9 cellular contexts compared by ENCODE assay signal in genomic region chr20:5658897-5659296, GRCh38. TPM values are rescaled to one million over a fixed set of nuclear protein-coding genes. Genes with fewer than 3 reads are reported as not detected.
DNase-seq lines count a peak whose midpoint lies in the region; ATAC-seq and TF ChIP-seq lines count a peak whose summit lies in the region.
"Had no signal": no experiment of that assay in that cellular context is flagged by ENCODE, and none has a peak within 500 bp of the region (broad histone marks: within the 10 kb centered on the region; RNA-seq: fewer than 3 reads in every experiment).

No MANE protein-coding gene starts in this region.

- H3K4me3 ChIP-seq in CD4-positive, alpha-beta memory T cell (ENCODE audit: low read length in 2 of 2), result no peak overlapping the region
- H3K4me3 ChIP-seq in breast epithelium, result no peak overlapping the region

- no peaks in the 10 kb centered on the region for H3K27me3 Mint-ChIP-seq in CD4-positive, alpha-beta memory T cell
- H3K27me3 Mint-ChIP-seq in activated T-helper 1 cell treated with anti-CD3 and anti-CD28 coated beads, Interleukin-12 subunit alpha, Interleukin-12 subunit beta, Interleukin-2, Interleukin-4 antibody, amounts not matched to agents 30 ng/mL and 10 ng/mL and 1 ng/mL, durations not matched to agents 14 hours and 24 hours and 36 hours (ENCODE audit: insufficient read depth), result no peaks in the 10 kb centered on the region

- H3K36me3 ChIP-seq in CD4-positive, alpha-beta memory T cell (ENCODE audit: insufficient read depth, low read length), result no peaks in the 10 kb centered on the region
- H3K36me3 ChIP-seq in breast epithelium, result no peaks in the 10 kb centered on the region

- no peak overlapping the region for H3K27ac ChIP-seq in CD4-positive, alpha-beta memory T cell (ENCODE audit: low read depth, low read length)
- H3K27ac ChIP-seq in breast epithelium, result peak overlapping the region; percentile 44 to 85
- peak overlapping the region; percentile 30 for H3K27ac ChIP-seq in layer of hippocampus (ENCODE audit: low read depth, low read length)

- peak in 4 of 5 donors; percentile 10 to 62 (median 36) for DNase-seq in CD4-positive, alpha-beta memory T cell
- DNase-seq in SIG-M5 (lab: John Stamatoyannopoulos, UW) (peak; percentile 83), breast epithelium (ENCODE audit: low spot score in 2 of 2) (peak in 1 of 2 donors; percentile 70)
- peak; percentile 63 for DNase-seq in stimulated activated CD4-positive, alpha-beta T cell treated with anti-CD3 and anti-CD28 coated beads, Interleukin-4, amount 100 ng/mL, for 24 hours
- DNase-seq in activated T-helper 1 cell treated with anti-CD3 and anti-CD28 coated beads, Interleukin-12 subunit alpha, Interleukin-12 subunit beta, Interleukin-2, Interleukin-4 antibody, amounts not matched to agents 30 ng/mL and 10 ng/mL and 1 ng/mL, durations not matched to agents 14 hours and 24 hours and 36 hours (ENCODE audit: low spot score), result no peak

- intact Hi-C loops in CD4-positive, alpha-beta memory T cell (cut with micrococcal nuclease), result no loop called here
- intact Hi-C loops in breast epithelium (cut with DNase I; ENCODE audit: low total_unique reads), result no loop called here
- intact Hi-C loops in activated T-helper 1 cell treated with anti-CD3 and anti-CD28 coated beads, Interleukin-12 subunit alpha, Interleukin-12 subunit beta, Interleukin-2, Interleukin-4 antibody, amounts not matched to agents 30 ng/mL and 10 ng/mL and 1 ng/mL, durations not matched to agents 14 hours and 24 hours and 36 hours (cut with micrococcal nuclease), result loop anchor here (2.0 kb wide), 1 partner anchor 14 kb away; no protein-coding TSS in a partner anchor

- H3K27ac Mint-ChIP-seq in CD4-positive, alpha-beta memory T cell, result peak overlapping the region in 3 of 7 donors; percentile 17 to 73 (median 50)
- H3K27ac Mint-ChIP-seq in activated T-helper 1 cell treated with anti-CD3 and anti-CD28 coated beads, Interleukin-12 subunit alpha, Interleukin-12 subunit beta, Interleukin-2, Interleukin-4 antibody, amounts not matched to agents 30 ng/mL and 10 ng/mL and 1 ng/mL, durations not matched to agents 14 hours and 24 hours and 36 hours, result no peak overlapping the region

- no peaks in the 10 kb centered on the region for H3K27me3 ChIP-seq in CD4-positive, alpha-beta memory T cell (ENCODE audit: insufficient read depth, low read length)
- H3K27me3 ChIP-seq in breast epithelium (no peaks in the 10 kb centered on the region), layer of hippocampus (ENCODE audit: control insufficient read depth, insufficient read depth, low read length) (no peaks in the 10 kb centered on the region)

- ATAC-seq in HG02938 (IDR thresholded peaks at IDR 0.05; ENCODE audit: unreplicated experiment) (peak; percentile 58), GM18520 (IDR thresholded peaks at IDR 0.05; ENCODE audit: unreplicated experiment) (no peak)
- ATAC-seq: HCT116 had no signal

- H3K4me1 ChIP-seq in CD4-positive, alpha-beta memory T cell (ENCODE audit: insufficient read depth, low read length), result no peaks in the 10 kb centered on the region
- H3K4me1 ChIP-seq in breast epithelium, result peaks cover 8 to 21% of the 10 kb centered on the region in 2 donors

- POLR2A ChIA-PET in CD4-positive, alpha-beta memory T cell (lab: Charles Lee; ENCODE audit: partially characterized antibody), result interaction anchor here (0.6 kb wide), 1 partner anchor 89 kb away, joined by 3 read pairs; no protein-coding TSS in a partner anchor

- no peaks in the 10 kb centered on the region for H3K9me3 Mint-ChIP-seq in CD4-positive, alpha-beta memory T cell
- H3K9me3 Mint-ChIP-seq in activated T-helper 1 cell treated with anti-CD3 and anti-CD28 coated beads, Interleukin-12 subunit alpha, Interleukin-12 subunit beta, Interleukin-2, Interleukin-4 antibody, amounts not matched to agents 30 ng/mL and 10 ng/mL and 1 ng/mL, durations not matched to agents 14 hours and 24 hours and 36 hours, result no peaks in the 10 kb centered on the region

- no peak for TF ChIP-seq CTCF in breast epithelium (IDR thresholded peaks at IDR 0.05)

- no peak overlapping the region for H3K4me3 Mint-ChIP-seq in CD4-positive, alpha-beta memory T cell
- H3K4me3 Mint-ChIP-seq in activated T-helper 1 cell treated with anti-CD3 and anti-CD28 coated beads, Interleukin-12 subunit alpha, Interleukin-12 subunit beta, Interleukin-2, Interleukin-4 antibody, amounts not matched to agents 30 ng/mL and 10 ng/mL and 1 ng/mL, durations not matched to agents 14 hours and 24 hours and 36 hours, result no peak overlapping the region

- CTCF ChIA-PET in CD4-positive, alpha-beta memory T cell (lab: Charles Lee; ENCODE audit: partially characterized antibody), result interaction anchor here (0.7 to 1.2 kb wide), 3 partner anchors 56 to 202 kb away, joined by 3 to 4 read pairs (median 3); no protein-coding TSS in a partner anchor

- no peak for TF ChIP-seq POLR2A in breast epithelium (IDR thresholded peaks at IDR 0.05)

- no peaks in the 10 kb centered on the region for H3K9me3 ChIP-seq in CD4-positive, alpha-beta memory T cell (ENCODE audit: control insufficient read depth in 1 of 2, low read length in 2 of 2)
- H3K9me3 ChIP-seq in breast epithelium, result no peaks in the 10 kb centered on the region

- H3K36me3 Mint-ChIP-seq in CD4-positive, alpha-beta memory T cell, result no peaks in the 10 kb centered on the region
- H3K36me3 Mint-ChIP-seq in activated T-helper 1 cell treated with anti-CD3 and anti-CD28 coated beads, Interleukin-12 subunit alpha, Interleukin-12 subunit beta, Interleukin-2, Interleukin-4 antibody, amounts not matched to agents 30 ng/mL and 10 ng/mL and 1 ng/mL, durations not matched to agents 14 hours and 24 hours and 36 hours (ENCODE audit: low read depth), result no peaks in the 10 kb centered on the region

- peaks cover 0 to 6% (median 2%) of the 10 kb centered on the region in 4 donors for H3K4me1 Mint-ChIP-seq in CD4-positive, alpha-beta memory T cell
- peaks cover 8% of the 10 kb centered on the region for H3K4me1 Mint-ChIP-seq in activated T-helper 1 cell treated with anti-CD3 and anti-CD28 coated beads, Interleukin-12 subunit alpha, Interleukin-12 subunit beta, Interleukin-2, Interleukin-4 antibody, amounts not matched to agents 30 ng/mL and 10 ng/mL and 1 ng/mL, durations not matched to agents 14 hours and 24 hours and 36 hours (ENCODE audit: low read depth)

RNA-seq across cellular contexts. Expression of gene GPCPD1, which starts 48.1 kb away (rescaled TPM):
- total RNA-seq in CD4-positive, alpha-beta memory T cell, result 10 to 100 TPM; 67.5 to 71.1 TPM
- polyA plus RNA-seq in CD4-positive, alpha-beta memory T cell, result 10 to 100 TPM; 25.3 to 31.0 TPM
- 10 to 100 TPM; 18.7 to 35.9 (median 29.5) TPM for total RNA-seq in breast epithelium
- 38.0 and 39.6 TPM in 2 replicates for total RNA-seq in activated T-helper 1 cell treated with anti-CD3 and anti-CD28 coated beads, Interleukin-12 subunit alpha, Interleukin-12 subunit beta, Interleukin-2, Interleukin-4 antibody, amounts not matched to agents 30 ng/mL and 10 ng/mL and 1 ng/mL, durations not matched to agents 14 hours and 24 hours and 36 hours
